ENCODE assay signal across 31 cellular contexts in the genomic region with DNA sequence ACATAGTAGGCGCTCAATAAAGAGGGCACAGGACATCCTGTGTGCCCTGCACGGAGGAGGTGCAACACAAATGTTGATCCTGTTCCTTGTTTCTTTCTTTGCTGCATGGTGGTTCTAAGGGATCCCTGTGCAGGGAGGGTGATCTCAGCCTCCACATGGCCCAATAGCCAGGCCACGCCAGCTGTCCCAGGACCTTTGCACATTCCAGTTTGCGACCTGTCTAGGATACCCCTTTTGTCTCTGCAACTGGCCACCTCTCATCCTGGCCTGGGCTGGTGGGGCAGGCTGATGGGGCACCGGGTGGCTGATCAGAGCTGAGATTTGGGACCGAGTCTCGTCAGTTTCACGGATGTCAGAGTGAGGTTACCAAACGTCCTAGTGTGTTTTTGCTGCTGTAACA.
"Had no signal": no experiment of that assay in that cellular context is flagged by ENCODE, and none has a peak within 500 bp of the region (broad histone marks: within the 10 kb centered on the region; RNA-seq: fewer than 3 reads in every experiment).

No MANE protein-coding gene starts in this region.

- ATAC-seq: left cardiac atrium; left lobe of liver; lower lobe of right lung; naive thymus-derived CD8-positive, alpha-beta T cell; right cardiac atrium; sciatic nerve; stimulated activated effector memory CD8-positive, alpha-beta T cell treated with anti-CD3 and anti-CD28 coated beads, Interleukin-12 subunit alpha, Interleukin-12 subunit beta, amount 100 ng/mL, for 72 hours; upper lobe of right lung had no signal

- H3K27me3 ChIP-seq: ovary had no signal

- H3K4me3 Mint-ChIP-seq: nephron; neural crest cell; stimulated activated effector memory CD8-positive, alpha-beta T cell treated with anti-CD3 and anti-CD28 coated beads, Interleukin-12 subunit alpha, Interleukin-12 subunit beta, amount 100 ng/mL, for 72 hours; stimulated activated naive CD8-positive, alpha-beta T cell treated with anti-CD3 and anti-CD28 coated beads, Interleukin-15, Interleukin-2, amounts not matched to agents 100 ng/mL and 50 ng/mL, for 24 hours had no signal

- H3K9me3 Mint-ChIP-seq: stimulated activated effector memory CD8-positive, alpha-beta T cell treated with anti-CD3 and anti-CD28 coated beads, Interleukin-12 subunit alpha, Interleukin-12 subunit beta, amount 100 ng/mL, for 72 hours; stimulated activated naive CD8-positive, alpha-beta T cell treated with anti-CD3 and anti-CD28 coated beads, Interleukin-15, Interleukin-2, amounts not matched to agents 100 ng/mL and 50 ng/mL, for 24 hours had no signal

- DNase-seq: hippocampal formation; kidney glomerular epithelial cell; left cardiac atrium; lower lobe of right lung; mammary epithelial cell; mesenchymal stem cell; naive thymus-derived CD8-positive, alpha-beta T cell; occipital lobe; ovary; right cardiac atrium; stimulated activated CD4-positive, alpha-beta T cell treated with anti-CD3 and anti-CD28 coated beads, Interleukin-12 subunit alpha, Interleukin-12 subunit beta, amount 100 ng/mL, for 4 hours; stimulated activated CD4-positive, alpha-beta T cell treated with anti-CD3 and anti-CD28 coated beads, Interleukin-15, amount 100 ng/mL, for 24 hours; stimulated activated CD4-positive, alpha-beta T cell treated with anti-CD3 and anti-CD28 coated beads, Interleukin-2, amount 100 ng/mL, for 24 hours; stimulated activated CD4-positive, alpha-beta T cell treated with anti-CD3 and anti-CD28 coated beads, Interleukin-4, amount 100 ng/mL, for 24 hours; stimulated activated naive CD4-positive, alpha-beta T cell; tibial artery; trophoblast cell; upper lobe of right lung had no signal

- H3K4me3 ChIP-seq: lower lobe of right lung, ovary, prostate gland, skin epidermis, suprapubic skin, thoracic aorta, tibial artery, upper lobe of right lung had no signal

- H3K9me3 ChIP-seq: lower lobe of right lung, neutrophil, ovary, prostate gland, suprapubic skin, thoracic aorta, upper lobe of right lung had no signal

- H3K27ac Mint-ChIP-seq: nephron; stimulated activated effector memory CD8-positive, alpha-beta T cell treated with anti-CD3 and anti-CD28 coated beads, Interleukin-12 subunit alpha, Interleukin-12 subunit beta, amount 100 ng/mL, for 72 hours; stimulated activated naive CD8-positive, alpha-beta T cell treated with anti-CD3 and anti-CD28 coated beads, Interleukin-15, Interleukin-2, amounts not matched to agents 100 ng/mL and 50 ng/mL, for 24 hours had no signal

- H3K36me3 ChIP-seq: lower lobe of right lung, neutrophil, ovary, prostate gland, suprapubic skin, thoracic aorta, tibial artery, upper lobe of right lung had no signal

- FAIRE-seq: keratinocyte, urothelium cell line had no signal

- H3K4me1 ChIP-seq: lower lobe of right lung, prostate gland, suprapubic skin, upper lobe of right lung had no signal

- H3K27ac ChIP-seq: lower lobe of right lung, neutrophil, ovary, prostate gland, skin epidermis, suprapubic skin, thoracic aorta, tibial artery, upper lobe of right lung had no signal
